In genomic region chr2:200483729-200484198, GRCh38 we compare ENCODE assay signal across 8 cellular contexts. TPM values are rescaled to one million over a fixed set of nuclear protein-coding genes. Genes with fewer than 3 reads are reported as not detected.
A peak's percentile ranks its signal among the peaks of the same experiment; 100 is the strongest.
DNase-seq lines count a peak whose midpoint lies in the region; ATAC-seq and TF ChIP-seq lines count a peak whose summit lies in the region.

No MANE protein-coding gene starts in this region.

- no peak for TF ChIP-seq POLR2A in erythroblast (IDR thresholded peaks at IDR 0.05; ENCODE audit: low read length)

- ATAC-seq in GM19397 (IDR thresholded peaks at IDR 0.05; ENCODE audit: unreplicated experiment) (peak; percentile 58), HG03521 (IDR thresholded peaks at IDR 0.05; ENCODE audit: unreplicated experiment) (peak; percentile 58)
- ATAC-seq in stimulated activated naive CD8-positive, alpha-beta T cell treated with anti-CD3 and anti-CD28 coated beads, Interleukin-15, amount 100 ng/mL, for 72 hours, result peak; percentile 74
- ATAC-seq in CD8-positive, alpha-beta T cell, result no peak

- H4K20me1 ChIP-seq in OCI-LY1 (ENCODE audit: insufficient read depth, low read length), result no peaks in the 10 kb centered on the region

- no peaks in the 10 kb centered on the region for H3K9me2 ChIP-seq in OCI-LY1 (ENCODE audit: low read depth, low read length)

- H3K9me3 Mint-ChIP-seq in stimulated activated naive CD8-positive, alpha-beta T cell treated with anti-CD3 and anti-CD28 coated beads, Interleukin-15, amount 100 ng/mL, for 72 hours, result no peaks in the 10 kb centered on the region
- H3K9me3 Mint-ChIP-seq in CD8-positive, alpha-beta T cell, result no peaks in the 10 kb centered on the region

- H3K4me3 Mint-ChIP-seq in stimulated activated naive CD8-positive, alpha-beta T cell treated with anti-CD3 and anti-CD28 coated beads, Interleukin-15, amount 100 ng/mL, for 72 hours, result no peak overlapping the region
- H3K4me3 Mint-ChIP-seq in CD8-positive, alpha-beta T cell, result no peak overlapping the region

- H3K4me3 ChIP-seq in OCI-LY1 (ENCODE audit: low read depth, low read length, poor library complexity, severe bottlenecking), result no peak overlapping the region
- H3K4me3 ChIP-seq in CD8-positive, alpha-beta T cell (ENCODE audit: low read depth, low read length), result no peak overlapping the region

- H3K27ac ChIP-seq in OCI-LY1 (ENCODE audit: low read depth, low read length, poor library complexity, severe bottlenecking), result no peak overlapping the region
- H3K27ac ChIP-seq in CD8-positive, alpha-beta T cell (ENCODE audit: low read depth, low read length), result no peak overlapping the region

- no peaks in the 10 kb centered on the region for H3K9me3 ChIP-seq in OCI-LY1 (ENCODE audit: low read length)
- H3K9me3 ChIP-seq in CD8-positive, alpha-beta T cell (ENCODE audit: low read length), result no peaks in the 10 kb centered on the region

- no peaks in the 10 kb centered on the region for H3F3A ChIP-seq in OCI-LY1 (ENCODE audit: insufficient read depth, low read length)

- no peak overlapping the region for H3K9ac ChIP-seq in OCI-LY1 (ENCODE audit: low read length)

- H3K27me3 ChIP-seq in OCI-LY1 (ENCODE audit: insufficient read depth, low read length), result no peaks in the 10 kb centered on the region
- no peaks in the 10 kb centered on the region for H3K27me3 ChIP-seq in CD8-positive, alpha-beta T cell (ENCODE audit: insufficient read depth, low read length)

- peak overlapping the region in 1 of 2 donors; percentile 55 for H3K27ac Mint-ChIP-seq in stimulated activated naive CD8-positive, alpha-beta T cell treated with anti-CD3 and anti-CD28 coated beads, Interleukin-15, amount 100 ng/mL, for 72 hours
- H3K27ac Mint-ChIP-seq in CD8-positive, alpha-beta T cell, result no peak overlapping the region

- POLR2A ChIA-PET in CD8-positive, alpha-beta T cell (lab: Charles Lee), result interaction anchor here (0.6 to 1.1 kb wide), 3 partner anchors 14 to 138 kb away, joined by 3 read pairs; no protein-coding TSS in a partner anchor

- H3K4me1 Mint-ChIP-seq in stimulated activated naive CD8-positive, alpha-beta T cell treated with anti-CD3 and anti-CD28 coated beads, Interleukin-15, amount 100 ng/mL, for 72 hours, result peaks cover 14% of the 10 kb centered on the region
- peaks cover 3% of the 10 kb centered on the region for H3K4me1 Mint-ChIP-seq in CD8-positive, alpha-beta T cell (ENCODE audit: low read depth)

- peaks cover 9% of the 10 kb centered on the region for H3K27me3 Mint-ChIP-seq in stimulated activated naive CD8-positive, alpha-beta T cell treated with anti-CD3 and anti-CD28 coated beads, Interleukin-15, amount 100 ng/mL, for 72 hours
- peaks cover 5% of the 10 kb centered on the region for H3K27me3 Mint-ChIP-seq in CD8-positive, alpha-beta T cell (ENCODE audit: low read depth)

- H3K4me1 ChIP-seq in OCI-LY1 (ENCODE audit: insufficient read depth, low read length, severe bottlenecking), result peaks cover 8% of the 10 kb centered on the region
- H3K4me1 ChIP-seq in CD8-positive, alpha-beta T cell (ENCODE audit: insufficient read depth, low read length), result no peaks in the 10 kb centered on the region

- H3K79me2 ChIP-seq in OCI-LY1 (ENCODE audit: insufficient read depth, low read length), result no peaks in the 10 kb centered on the region

- H3K36me3 ChIP-seq in OCI-LY1 (ENCODE audit: insufficient read depth, low read length), result no peaks in the 10 kb centered on the region
- H3K36me3 ChIP-seq in CD8-positive, alpha-beta T cell (ENCODE audit: insufficient read depth, low read length), result no peaks in the 10 kb centered on the region

- CTCF ChIA-PET in CD8-positive, alpha-beta T cell (lab: Charles Lee), result interaction anchor here (0.5 to 7.3 kb wide), 10 partner anchors 9 to 510 kb away, joined by 3 to 59 read pairs (median 6); no protein-coding TSS in a partner anchor

- intact Hi-C loops in CD8-positive, alpha-beta T cell (cut with DNase I, micrococcal nuclease), result no loop called here

- DNase-seq in ELF-1 (ENCODE audit: low read depth, low spot score), result peak; percentile 73
- DNase-seq in erythroblast (lab: John Stamatoyannopoulos, UW), result peak; percentile 49 to 55
- peak in 1 of 2 donors; percentile 34 for DNase-seq in stimulated activated naive CD8-positive, alpha-beta T cell treated with anti-CD3 and anti-CD28 coated beads, Interleukin-15, amount 100 ng/mL, for 72 hours
- no peak for DNase-seq in COLO829 (ENCODE audit: low spot score)
- DNase-seq in CD8-positive, alpha-beta T cell, result no peak

- TF ChIP-seq CTCF in OCI-LY1 (IDR thresholded peaks at IDR 0.05; ENCODE audit: low read length), result peak; percentile 77
- TF ChIP-seq CTCF in CD8-positive, alpha-beta T cell (IDR thresholded peaks at IDR 0.05), result no peak

- peaks cover 3% of the 10 kb centered on the region for H3K36me3 Mint-ChIP-seq in CD8-positive, alpha-beta T cell

- H3K4me2 ChIP-seq in OCI-LY1 (ENCODE audit: low read length), result no peak overlapping the region

- H2AFZ ChIP-seq in OCI-LY1 (ENCODE audit: low read length), result no peak overlapping the region

RNA-seq across cellular contexts. Expression of gene KCTD18, which starts 26.1 kb away (rescaled TPM):
- total RNA-seq in CD8-positive, alpha-beta T cell, result 10 to 100 TPM; 17.9 to 20.4 TPM

RNA-seq across cellular contexts. Expression of gene SGO2, which starts 42.2 kb away (rescaled TPM):
- under 1 TPM; 0.52 to 0.69 TPM for total RNA-seq in CD8-positive, alpha-beta T cell

Comparison
In these comparisons a context has a peak if more than half of its experiments do, and no peak if none do; other contexts are left out.
1. DNase-seq: peak in ELF-1 (single experiment) and erythroblast (2 of 2); none in COLO829 (single experiment) and CD8-positive, alpha-beta T cell (0 of 7).